ENCODE assay signal across 8 cellular contexts in the genomic region with DNA sequence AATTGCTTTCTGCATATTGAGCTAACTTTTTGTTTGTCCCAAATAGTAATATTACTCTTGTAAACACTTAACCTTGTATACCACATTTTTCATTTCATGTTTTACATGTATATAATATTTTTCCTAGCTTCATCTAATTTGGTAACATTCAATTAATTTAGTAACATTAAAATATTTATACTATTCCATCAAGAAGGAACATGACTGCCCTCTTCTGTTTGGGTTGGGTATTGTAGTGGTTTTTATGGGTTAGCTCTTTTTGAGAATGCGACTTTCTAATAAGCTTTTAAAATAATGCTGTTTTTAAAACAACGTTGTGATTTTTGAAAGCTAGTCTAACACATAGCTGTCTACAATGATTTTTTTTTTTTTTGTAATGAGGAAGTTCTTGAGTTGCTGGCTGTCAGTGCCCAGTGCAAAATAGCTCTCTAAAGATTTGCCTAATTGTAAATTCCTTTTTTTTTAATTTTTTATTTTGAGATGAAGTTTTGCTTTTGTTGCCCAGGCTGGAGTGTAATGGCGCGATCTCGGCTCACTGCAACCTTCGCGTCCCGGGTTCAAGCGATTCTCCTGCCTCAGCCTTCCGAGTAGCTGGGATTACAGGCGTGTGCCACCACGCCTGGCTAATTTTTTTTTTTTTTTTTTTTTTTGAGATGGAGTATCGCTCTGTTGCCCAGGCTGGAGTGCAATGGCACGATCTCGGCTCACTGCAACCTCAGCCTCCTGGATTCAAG. TPM values are rescaled to one million over a fixed set of nuclear protein-coding genes. Genes with fewer than 3 reads are reported as not detected.
A peak's percentile ranks its signal among the peaks of the same experiment; 100 is the strongest.
DNase-seq lines count a peak whose midpoint lies in the region; ATAC-seq and TF ChIP-seq lines count a peak whose summit lies in the region.
"Not testable (repeated sequence)": the region's sequence is repeated elsewhere in the genome, so short reads cannot be mapped to it uniquely, and the experiment has no call there.

No MANE protein-coding gene starts in this region.

- H3K27me3 Mint-ChIP-seq in CD4-positive, CD25-positive, alpha-beta regulatory T cell; activated T-cell treated with anti-CD3 and anti-CD28 coated beads, Interleukin-2, amount 50 U/mL, for 72 hours (ENCODE audit: low read depth); endothelial cell (ENCODE audit: unreplicated experiment): not testable (repeated sequence)

- TF ChIP-seq POLR2A in right lobe of liver (IDR thresholded peaks at IDR 0.05) = not testable (repeated sequence)

- H3K27ac Mint-ChIP-seq in CD4-positive, CD25-positive, alpha-beta regulatory T cell; endothelial cell (ENCODE audit: unreplicated experiment): not testable (repeated sequence)
- peak overlapping the region; percentile 95 for H3K27ac Mint-ChIP-seq in activated T-cell treated with anti-CD3 and anti-CD28 coated beads, Interleukin-2, amount 50 U/mL, for 72 hours

- not testable (repeated sequence) for H3K4me3 ChIP-seq in CD4-positive, CD25-positive, alpha-beta regulatory T cell (ENCODE audit: low read depth, low read length); HAP-1; right lobe of liver

- peaks cover 39 to 69% (median 49%) of the 10 kb centered on the region in 4 donors for H3K4me1 Mint-ChIP-seq in CD4-positive, CD25-positive, alpha-beta regulatory T cell
- H3K4me1 Mint-ChIP-seq in activated T-cell treated with anti-CD3 and anti-CD28 coated beads, Interleukin-2, amount 50 U/mL, for 72 hours (ENCODE audit: low read depth) = peaks cover 81% of the 10 kb centered on the region
- H3K4me1 Mint-ChIP-seq in endothelial cell (ENCODE audit: unreplicated experiment) = peaks cover 21% of the 10 kb centered on the region

- peak overlapping the region; percentile 50 to 78 (median 64) for H3K4me3 Mint-ChIP-seq in CD4-positive, CD25-positive, alpha-beta regulatory T cell
- peak overlapping the region in 1 of 2 donors; percentile 47 for H3K4me3 Mint-ChIP-seq in activated T-cell treated with anti-CD3 and anti-CD28 coated beads, Interleukin-2, amount 50 U/mL, for 72 hours
- not testable (repeated sequence) for H3K4me3 Mint-ChIP-seq in endothelial cell (ENCODE audit: unreplicated experiment)

- peak overlapping the region; percentile 28 for H3K27ac ChIP-seq in CD4-positive, CD25-positive, alpha-beta regulatory T cell (ENCODE audit: insufficient read depth, low read length, poor library complexity, severe bottlenecking)
- H3K27ac ChIP-seq in right lobe of liver = not testable (repeated sequence)

- peaks cover 62% of the 10 kb centered on the region for H3K36me3 ChIP-seq in CD4-positive, CD25-positive, alpha-beta regulatory T cell (ENCODE audit: control insufficient read depth, insufficient read depth, low read length)
- H3K36me3 ChIP-seq in HAP-1 (replicated peaks) (peaks cover 61% of the 10 kb centered on the region), right lobe of liver (peaks cover 3 to 63% (median 24%) of the 10 kb centered on the region in 4 donors)

- not testable (repeated sequence) for ATAC-seq in CD4-positive, CD25-positive, alpha-beta regulatory T cell (ENCODE audit: low read depth in 2 of 2); activated T-cell treated with anti-CD3 and anti-CD28 coated beads, Interleukin-2, amount 50 U/mL, for 72 hours (replicated peaks in 1 of 2); right lobe of liver

- intact Hi-C loops in right lobe of liver (cut with DNase I) = not testable (repeated sequence)

- peak; percentile 45 to 83 (median 75) for DNase-seq in CD4-positive, CD25-positive, alpha-beta regulatory T cell
- DNase-seq in HAP-1 (ENCODE audit: low spot score in 2 of 2) = peak; percentile 32 to 61
- DNase-seq in NCI-H2029 treated with DMSO at 0.1 percent for 48 hours (lab: John Stamatoyannopoulos, UW) = peak; percentile 35
- DNase-seq in RPMI7951 (ENCODE audit: low read depth) = peak; percentile 54
- DNase-seq in activated T-cell treated with anti-CD3 and anti-CD28 coated beads, Interleukin-2, amount 50 U/mL, for 72 hours = peak; percentile 43 to 52
- peak; percentile 45 for DNase-seq in endothelial cell (ENCODE audit: low spot score)
- not testable (repeated sequence) for DNase-seq in right lobe of liver
- DNase-seq in smooth muscle cell of the brain vasculature (ENCODE audit: low read depth, low spot score) = peak; percentile 69

- H3K4me1 ChIP-seq in CD4-positive, CD25-positive, alpha-beta regulatory T cell (ENCODE audit: control insufficient read depth, insufficient read depth, low read length, poor library complexity, severe bottlenecking) = peaks cover 45% of the 10 kb centered on the region
- not testable (repeated sequence) for H3K4me1 ChIP-seq in HAP-1
- H3K4me1 ChIP-seq in right lobe of liver = peaks cover 0 to 12% (median 5%) of the 10 kb centered on the region in 4 donors

- 81% methylated on average over 14 of the region's 15 CpGs for WGBS in right lobe of liver (ENCODE audit: insufficient coverage, low coverage, low lambda C conversion rate, missing lambda C conversion rate)

- not testable (repeated sequence) for H3K27me3 ChIP-seq in CD4-positive, CD25-positive, alpha-beta regulatory T cell (ENCODE audit: control insufficient read depth, insufficient read depth, low read length); HAP-1 (ENCODE audit: low read depth); right lobe of liver

- peaks cover 37% of the 10 kb centered on the region for H3K36me3 Mint-ChIP-seq in CD4-positive, CD25-positive, alpha-beta regulatory T cell
- peaks cover 16 to 45% of the 10 kb centered on the region in 2 donors for H3K36me3 Mint-ChIP-seq in activated T-cell treated with anti-CD3 and anti-CD28 coated beads, Interleukin-2, amount 50 U/mL, for 72 hours (ENCODE audit: insufficient read depth in 2 of 2)
- peaks cover 29% of the 10 kb centered on the region for H3K36me3 Mint-ChIP-seq in endothelial cell (ENCODE audit: low read depth, unreplicated experiment)

- H3K9me3 Mint-ChIP-seq in CD4-positive, CD25-positive, alpha-beta regulatory T cell; activated T-cell treated with anti-CD3 and anti-CD28 coated beads, Interleukin-2, amount 50 U/mL, for 72 hours; endothelial cell (ENCODE audit: unreplicated experiment): not testable (repeated sequence)

- in situ Hi-C loops in HAP-1 (cut with MboI; ENCODE audit: low sequenced_read_pairs) = loop anchor here (5.0 kb wide), 1 partner anchor 103 kb away; no protein-coding TSS in a partner anchor

- TF ChIP-seq CTCF in endothelial cell (IDR thresholded peaks at IDR 0.05; ENCODE audit: unreplicated experiment) = peak; percentile 80
- peak; percentile 67 to 80 (median 78) for TF ChIP-seq CTCF in right lobe of liver (IDR thresholded peaks at IDR 0.05)

- not testable (repeated sequence) for H3K9me3 ChIP-seq in CD4-positive, CD25-positive, alpha-beta regulatory T cell (ENCODE audit: control insufficient read depth in 2 of 2, low read length in 2 of 2); HAP-1; right lobe of liver

RNA-seq across cellular contexts. Expression of a gene that starts 4.9 kb away (rescaled TPM):
- total RNA-seq in CD4-positive, CD25-positive, alpha-beta regulatory T cell = 379 TPM
- 100 to 1,000 TPM; 566 to 848 (median 647) TPM for polyA plus RNA-seq in CD4-positive, CD25-positive, alpha-beta regulatory T cell
- total RNA-seq in RPMI7951 (2014; rRNA removed; shearing (Covaris generic)) = 391 and 400 TPM in 2 replicates
- 100 to 1,000 TPM; 362 to 383 TPM for total RNA-seq in activated T-cell treated with anti-CD3 and anti-CD28 coated beads, Interleukin-2, amount 50 U/mL, for 72 hours
- total RNA-seq in endothelial cell (ENCODE audit: unreplicated experiment) = 294 TPM
- total RNA-seq in right lobe of liver = 100 to 1,000 TPM in 3 of 6 experiments, 10 to 100 TPM in 3; 52.5 to 124 (median 94.9) TPM
